In genomic region chr4:3168029-3168428, GRCh38 we compare ENCODE assay signal across 12 cellular contexts.
DNase-seq lines count a peak whose midpoint lies in the region; ATAC-seq and TF ChIP-seq lines count a peak whose summit lies in the region.
"Had no signal": no experiment of that assay in that cellular context is flagged by ENCODE, and none has a peak within 500 bp of the region (broad histone marks: within the 10 kb centered on the region; RNA-seq: fewer than 3 reads in every experiment).

No MANE protein-coding gene starts in this region.

- H3K9me3 ChIP-seq in HUES6 (ENCODE audit: control insufficient read depth, insufficient read depth, low read depth, low read length) (no peaks in the 10 kb centered on the region), iPS DF 6.9 (ENCODE audit: control insufficient read depth, insufficient read depth, low read length) (no peaks in the 10 kb centered on the region), prostate gland (no peaks in the 10 kb centered on the region)

- peak overlapping the region; percentile 9 for H3K9ac ChIP-seq in HUES6 (ENCODE audit: low read length)

- no peak overlapping the region for H3K4me3 ChIP-seq in HUES6 (ENCODE audit: low read depth, low read length)
- H3K4me3 ChIP-seq in astrocyte of the cerebellum (ENCODE audit: low read depth, low read length) = no peak overlapping the region
- no peak overlapping the region for H3K4me3 ChIP-seq in iPS DF 6.9 (ENCODE audit: low read length)
- no peak overlapping the region for H3K4me3 ChIP-seq in prostate gland
- H3K4me3 ChIP-seq: left lung, SK-N-MC had no signal

- DNase-seq in EH (ENCODE audit: low read depth) (peak; percentile 29), astrocyte of the cerebellum (ENCODE audit: low read depth) (peak; percentile 31), iPS DF 6.9 (ENCODE audit: low read depth, low spot score) (no peak), prostate gland (ENCODE audit: low spot score) (no peak), NOMO-1 treated with DMSO at 0.1 percent for 48 hours (lab: John Stamatoyannopoulos, UW; ENCODE audit: unreplicated experiment) (no peak)
- DNase-seq: activated CD8-positive, alpha-beta memory T cell treated with anti-CD3 and anti-CD28 coated beads, Interleukin-2, amount 10 ng/mL, durations not matched to agents 7 days and 5 days; left lung; NCI-H2107 had no signal

- in situ Hi-C loops in astrocyte of the cerebellum (cut with HindIII; ENCODE audit: low sequenced_read_pairs) = no loop called here

- TF ChIP-seq CTCF in astrocyte of the cerebellum (IDR thresholded peaks at IDR 0.05; ENCODE audit: low read depth, low read length, missing control alignments) (no peak), prostate gland (IDR thresholded peaks at IDR 0.05) (no peak)

- intact Hi-C loops in prostate gland (cut with DNase I) = no loop called here

- H3K27ac ChIP-seq in HUES6 (ENCODE audit: low read depth, low read length) = no peak overlapping the region
- H3K27ac ChIP-seq in iPS DF 6.9 (ENCODE audit: low read length) = peak overlapping the region; percentile 74
- no peak overlapping the region for H3K27ac ChIP-seq in prostate gland
- H3K27ac ChIP-seq: left lung, SK-N-MC had no signal

- no CpG with 5 or more reads among the region's 3 CpGs for WGBS in iPS DF 6.9 (ENCODE audit: insufficient coverage, insufficient read length)
- WGBS in prostate gland = 56% methylated on average over 3 of the region's 3 CpGs

- TF ChIP-seq POLR2A in prostate gland (IDR thresholded peaks at IDR 0.05) = no peak

- no peaks in the 10 kb centered on the region for H3K27me3 ChIP-seq in HUES6 (ENCODE audit: control insufficient read depth, insufficient read depth, low read length)
- H3K27me3 ChIP-seq in iPS DF 6.9 (ENCODE audit: control insufficient read depth, insufficient read depth, low read length) = no peaks in the 10 kb centered on the region
- no peaks in the 10 kb centered on the region for H3K27me3 ChIP-seq in prostate gland (replicated peaks; ENCODE audit: insufficient read depth)
- H3K27me3 ChIP-seq: left lung had no signal

- H3K4me1 ChIP-seq in HUES6 (ENCODE audit: control insufficient read depth, insufficient read depth, low read length) (peaks cover 23% of the 10 kb centered on the region), iPS DF 6.9 (ENCODE audit: control insufficient read depth, insufficient read depth, low read length) (peaks cover 6% of the 10 kb centered on the region; the same call in 1 of the 2 replicates), prostate gland (replicated peaks) (no peaks in the 10 kb centered on the region)
- H3K4me1 ChIP-seq: left lung had no signal

- no peak for ATAC-seq in HG02840 (IDR thresholded peaks at IDR 0.05; ENCODE audit: low FRiP score, unreplicated experiment)
- ATAC-seq in GM18519 (IDR thresholded peaks at IDR 0.05; ENCODE audit: low FRiP score, unreplicated experiment) = no peak
- ATAC-seq: activated CD8-positive, alpha-beta memory T cell treated with anti-CD3 and anti-CD28 coated beads, Interleukin-2, amount 10 ng/mL, durations not matched to agents 7 days and 5 days; left lung had no signal

- H3K36me3 ChIP-seq in HUES6 (ENCODE audit: control insufficient read depth, insufficient read depth, low read length) = peaks cover 26% of the 10 kb centered on the region
- peaks cover 7% of the 10 kb centered on the region for H3K36me3 ChIP-seq in iPS DF 6.9 (ENCODE audit: control insufficient read depth, insufficient read depth, low read length)
- H3K36me3 ChIP-seq in prostate gland = peaks cover 4 to 9% of the 10 kb centered on the region in 2 donors

Comparison
In these comparisons a context has a peak if more than half of its experiments do, and no peak if none do; other contexts are left out.
1. DNase-seq: peak in EH (single experiment) and astrocyte of the cerebellum (single experiment); none in iPS DF 6.9 (single experiment), prostate gland (single experiment) and NOMO-1 treated with DMSO at 0.1 percent for 48 hours (single experiment).